8 cellular contexts compared by ENCODE assay signal in genomic region chr19:50333235-50333736, GRCh38. TPM values are rescaled to one million over a fixed set of nuclear protein-coding genes. Genes with fewer than 3 reads are reported as not detected.
DNase-seq lines count a peak whose midpoint lies in the region; ATAC-seq, FAIRE-seq and TF ChIP-seq lines count a peak whose summit lies in the region.

No MANE protein-coding gene starts in this region.

- peak; percentile 46 for ATAC-seq in HG03565 (IDR thresholded peaks at IDR 0.05; ENCODE audit: unreplicated experiment)
- ATAC-seq in omental fat pad (ENCODE audit: low FRiP score) = no peak

- H3K27ac ChIP-seq in substantia nigra (ENCODE audit: low read depth, low read length, poor library complexity, severe bottlenecking) = peak overlapping the region; percentile 94

- peak; percentile 62 to 97 (median 88) for DNase-seq in C1 segment of cervical spinal cord (lab: John Stamatoyannopoulos, UW)
- peak; percentile 73 for DNase-seq in GM19239 (ENCODE audit: insufficient read length, low spot score)
- peak; percentile 87 to 93 for DNase-seq in SHP77 (lab: John Stamatoyannopoulos, UW)
- peak; percentile 56 to 79 (median 71) for DNase-seq in activated naive CD4-positive, alpha-beta T cell (lab: John Stamatoyannopoulos, UW)
- DNase-seq in globus pallidus (ENCODE audit: low spot score) = peak; percentile 94
- DNase-seq in omental fat pad (ENCODE audit: low spot score) = peak; percentile 35
- peak in 48 of 49 donors; percentile 65 to 96 (median 90) for DNase-seq in substantia nigra (lab: John Stamatoyannopoulos, UW)

- FAIRE-seq in GM19239 (lab: Jason Lieb, UNC) = no peak

- no peak for TF ChIP-seq CTCF in omental fat pad (IDR thresholded peaks at IDR 0.05)

RNA-seq across cellular contexts. Expression of gene KCNC3, which starts 4.1 kb away (rescaled TPM):
- under 1 TPM; 0.28 to 0.72 (median 0.31) TPM for total RNA-seq in omental fat pad

RNA-seq across cellular contexts. Expression of gene NAPSA, which starts 32.2 kb away (rescaled TPM):
- 1 to 10 TPM in 2 of 4 donors, not detected in 2; 1.3 TPM for total RNA-seq in omental fat pad

RNA-seq across cellular contexts. Expression of gene NR1H2, which starts 43.0 kb away (rescaled TPM):
- 10 to 100 TPM; 73.5 to 93.5 (median 82.0) TPM for total RNA-seq in omental fat pad

RNA-seq across cellular contexts. Expression of gene POLD1, which starts 50.9 kb away (rescaled TPM):
- 10 to 100 TPM; 10.0 to 17.2 (median 11.7) TPM for total RNA-seq in omental fat pad

Comparison
In these comparisons a context has a peak if more than half of its experiments do, and no peak if none do; other contexts are left out.
1. DNase-seq: peak in every context shown above with its lines; median percentile 94 in globus pallidus; 90 in SHP77; 90 in substantia nigra; 88 in C1 segment of cervical spinal cord; 73 in GM19239; 71 in activated naive CD4-positive, alpha-beta T cell; 35 in omental fat pad.